Comparison of ENCODE assay signal across 17 cellular contexts in the genomic region with DNA sequence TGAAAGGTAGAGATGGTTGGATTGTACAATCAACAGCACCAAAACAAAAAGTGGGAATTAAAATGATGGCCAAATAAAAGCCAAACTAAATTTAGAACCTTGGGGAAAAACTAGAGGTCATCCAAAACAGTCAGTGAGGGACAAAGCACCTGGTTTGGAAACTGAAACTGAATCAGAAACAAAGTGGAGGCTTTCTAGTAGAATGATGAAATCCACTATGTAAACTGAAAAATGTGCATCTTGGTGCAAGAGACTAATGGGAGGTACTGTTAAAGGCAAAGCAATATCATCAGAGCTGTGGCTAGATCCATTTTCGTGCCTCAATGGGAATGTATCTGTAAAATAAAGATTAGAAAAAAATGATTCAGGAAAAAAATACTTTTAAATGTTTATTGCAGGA.
DNase-seq lines count a peak whose midpoint lies in the region; ATAC-seq and TF ChIP-seq lines count a peak whose summit lies in the region.
"Had no signal": no experiment of that assay in that cellular context is flagged by ENCODE, and none has a peak within 500 bp of the region (broad histone marks: within the 10 kb centered on the region; RNA-seq: fewer than 3 reads in every experiment).

No MANE protein-coding gene starts in this region.

- H3K27me3 ChIP-seq in DND-41 (ENCODE audit: insufficient read depth, low read length, poor library complexity) (no peaks in the 10 kb centered on the region), PC-9 (ENCODE audit: insufficient read depth, low read depth) (no peaks in the 10 kb centered on the region), SK-N-SH (ENCODE audit: insufficient read depth) (no peaks in the 10 kb centered on the region), suprapubic skin (no peaks in the 10 kb centered on the region)
- H3K27me3 ChIP-seq: esophagus squamous epithelium, stomach had no signal

- H3K9me2 ChIP-seq in PC-9 (ENCODE audit: insufficient read depth): no peaks in the 10 kb centered on the region
- no peaks in the 10 kb centered on the region for H3K9me2 ChIP-seq in SK-N-SH

- no peaks in the 10 kb centered on the region for H3K9me3 ChIP-seq in DND-41 (ENCODE audit: insufficient read depth, low read length, severe bottlenecking)
- no peaks in the 10 kb centered on the region for H3K9me3 ChIP-seq in PC-9 (ENCODE audit: insufficient read depth, low read depth)
- no peaks in the 10 kb centered on the region for H3K9me3 ChIP-seq in SK-N-SH
- no peaks in the 10 kb centered on the region for H3K9me3 ChIP-seq in suprapubic skin
- H3K9me3 ChIP-seq: esophagus squamous epithelium, stomach had no signal

- no peak for TF ChIP-seq CTCF in DND-41 (IDR thresholded peaks at IDR 0.05; ENCODE audit: borderline replicate concordance, extremely low read depth, low read length, poor library complexity, severe bottlenecking)
- no peak for TF ChIP-seq CTCF in PC-9 (conservative IDR thresholded peaks at IDR 0.05)
- TF ChIP-seq CTCF in SK-N-SH (IDR thresholded peaks at IDR 0.05): no peak
- no peak for TF ChIP-seq CTCF in suprapubic skin (IDR thresholded peaks at IDR 0.05)

- H3K4me1 ChIP-seq in DND-41 (ENCODE audit: insufficient read depth, low read length) (no peaks in the 10 kb centered on the region), PC-9 (replicated peaks; ENCODE audit: insufficient read depth) (no peaks in the 10 kb centered on the region), SK-N-SH (ENCODE audit: control insufficient read depth in 1 of 2, insufficient read depth in 2 of 2, low read depth in 1 of 2, low read length in 1 of 2) (no peaks in the 10 kb centered on the region), suprapubic skin (no peaks in the 10 kb centered on the region)
- H3K4me1 ChIP-seq: esophagus squamous epithelium, parathyroid adenoma, stomach had no signal

- H4K20me1 ChIP-seq in DND-41 (ENCODE audit: insufficient read depth, low read length) (no peaks in the 10 kb centered on the region), PC-9 (ENCODE audit: insufficient read depth) (no peaks in the 10 kb centered on the region), SK-N-SH (ENCODE audit: insufficient read depth) (no peaks in the 10 kb centered on the region)

- TF ChIP-seq EP300 in SK-N-SH (IDR thresholded peaks at IDR 0.05; ENCODE audit: borderline replicate concordance in 1 of 2, low read depth in 1 of 2, low read length in 1 of 2): no peak
- TF ChIP-seq EP300 in suprapubic skin (IDR thresholded peaks at IDR 0.05): no peak

- POLR2A ChIA-PET in PC-9 (lab: Charles Lee; ENCODE audit: unreplicated experiment): no interaction called here
- POLR2A ChIA-PET in SK-N-SH (lab: Yijun Ruan, JAX): no interaction called here

- BruUV-seq in PC-9 (replicated peaks; lab: Mats Ljungman, UMichigan): no TSS peak

- intact Hi-C loops in PC-9 (cut with micrococcal nuclease; ENCODE audit: unreplicated experiment): no loop called here

- no peak overlapping the region for H3K4me2 ChIP-seq in DND-41 (ENCODE audit: insufficient read depth, low read length)
- 0 out of 2 replicates have a peak overlapping the region, but pooled peaks have one; percentile 26 for H3K4me2 ChIP-seq in PC-9
- no peak overlapping the region for H3K4me2 ChIP-seq in SK-N-SH
- H3K4me2 ChIP-seq: smooth muscle cell had no signal

- 18% methylated on average over 1 of the region's 1 CpG for WGBS in SK-N-SH (ENCODE audit: low lambda C conversion rate)
- WGBS in suprapubic skin: 81% methylated on average over 1 of the region's 1 CpG

- no peak for TF ChIP-seq RAD21 in SK-N-SH (IDR thresholded peaks at IDR 0.05; ENCODE audit: low read length)

- H3K79me2 ChIP-seq in DND-41 (ENCODE audit: insufficient read depth, low read length): no peaks in the 10 kb centered on the region
- no peaks in the 10 kb centered on the region for H3K79me2 ChIP-seq in PC-9 (ENCODE audit: low read depth)
- no peaks in the 10 kb centered on the region for H3K79me2 ChIP-seq in SK-N-SH (ENCODE audit: insufficient read depth)
- H3K79me2 ChIP-seq: parathyroid adenoma had no signal

- DNase-seq in DND-41 (no peak), PC-9 (no peak), NCI-H146 treated with DMSO at 0.1 percent for 48 hours (lab: John Stamatoyannopoulos, UW; ENCODE audit: unreplicated experiment) (no peak), SK-N-SH (no peak), suprapubic skin (ENCODE audit: low spot score in 2 of 2) (no peak)
- DNase-seq: activated gamma-delta T cell, esophagus squamous epithelium, KG1, kidney glomerular epithelial cell, NCI-H1436 treated with DMSO at 0.1 percent for 48 hours, NCI-H510A, stomach had no signal

- ATAC-seq in DND-41 (ENCODE audit: insufficient read depth, low read depth): peak; percentile 55; the same call in 2 of the 3 replicates
- ATAC-seq in GM19395 (IDR thresholded peaks at IDR 0.05; ENCODE audit: unreplicated experiment): peak; percentile 92
- peak; percentile 69 for ATAC-seq in HG02970 (IDR thresholded peaks at IDR 0.05; ENCODE audit: low FRiP score, unreplicated experiment)
- ATAC-seq in HG03135 (IDR thresholded peaks at IDR 0.05; ENCODE audit: unreplicated experiment): no peak

- H2AFZ ChIP-seq in DND-41 (ENCODE audit: low read depth, low read length) (no peak overlapping the region), PC-9 (0 out of 2 replicates have a peak overlapping the region, but pooled peaks have one; percentile 50), SK-N-SH (ENCODE audit: low read depth) (no peak overlapping the region)
- H2AFZ ChIP-seq: parathyroid adenoma had no signal

- H3K27ac ChIP-seq in DND-41 (ENCODE audit: low read length) (no peak overlapping the region), PC-9 (no peak overlapping the region), SK-N-SH (ENCODE audit: low read depth in 2 of 2, low read length in 1 of 2) (no peak overlapping the region), suprapubic skin (no peak overlapping the region)
- H3K27ac ChIP-seq: esophagus squamous epithelium, parathyroid adenoma, stomach had no signal

- H3K4me3 ChIP-seq in DND-41 (ENCODE audit: low read depth in 1 of 2, low read length in 2 of 2) (no peak overlapping the region), PC-9 (no peak overlapping the region), SK-N-SH (ENCODE audit: low read depth in 2 of 2, low read length in 1 of 2) (no peak overlapping the region), suprapubic skin (no peak overlapping the region)
- H3K4me3 ChIP-seq: esophagus squamous epithelium, smooth muscle cell, stomach had no signal

- TF ChIP-seq POLR2A in suprapubic skin (IDR thresholded peaks at IDR 0.05): no peak

- H3K9ac ChIP-seq in DND-41 (ENCODE audit: low read depth, low read length) (no peak overlapping the region), SK-N-SH (no peak overlapping the region)
- H3K9ac ChIP-seq: parathyroid adenoma had no signal

- H3K36me3 ChIP-seq in DND-41 (ENCODE audit: insufficient read depth, low read length): no peaks in the 10 kb centered on the region
- H3K36me3 ChIP-seq in PC-9 (ENCODE audit: low read depth): no peaks in the 10 kb centered on the region
- no peaks in the 10 kb centered on the region for H3K36me3 ChIP-seq in SK-N-SH (replicated peaks in 1 of 2; ENCODE audit: control insufficient read depth in 1 of 2, insufficient read depth in 2 of 2, low read length in 1 of 2)
- no peaks in the 10 kb centered on the region for H3K36me3 ChIP-seq in suprapubic skin
- H3K36me3 ChIP-seq: esophagus squamous epithelium, stomach had no signal

- CTCF ChIA-PET in PC-9 (lab: Charles Lee): no interaction called here
- CTCF ChIA-PET in SK-N-SH (lab: Yijun Ruan, JAX): no interaction called here

- H3F3A ChIP-seq in PC-9 (ENCODE audit: insufficient read depth, low read depth) (no peaks in the 10 kb centered on the region), SK-N-SH (replicated peaks; ENCODE audit: insufficient read depth) (no peaks in the 10 kb centered on the region)

TF ChIP-seq in SK-N-SH, 30 proteins besides CTCF, POLR2A, EP300 and RAD21:
- no peak for TF ChIP-seq ELF1 (IDR thresholded peaks at IDR 0.05)
- TF ChIP-seq, protein P1, sequence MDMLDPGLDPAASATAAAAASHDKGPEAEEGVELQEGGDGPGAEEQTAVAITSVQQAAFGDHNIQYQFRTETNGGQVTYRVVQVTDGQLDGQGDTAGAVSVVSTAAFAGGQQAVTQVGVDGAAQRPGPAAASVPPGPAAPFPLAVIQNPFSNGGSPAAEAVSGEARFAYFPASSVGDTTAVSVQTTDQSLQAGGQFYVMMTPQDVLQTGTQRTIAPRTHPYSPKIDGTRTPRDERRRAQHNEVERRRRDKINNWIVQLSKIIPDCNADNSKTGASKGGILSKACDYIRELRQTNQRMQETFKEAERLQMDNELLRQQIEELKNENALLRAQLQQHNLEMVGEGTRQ (IDR thresholded peaks at IDR 0.05; ENCODE audit: borderline replicate concordance, low read depth, low read length): no peak
- TF ChIP-seq JUND (IDR thresholded peaks at IDR 0.05): no peak
- TF ChIP-seq MEF2A (IDR thresholded peaks at IDR 0.05; ENCODE audit: borderline replicate concordance, low read depth): no peak
- TF ChIP-seq FOSL2 (IDR thresholded peaks at IDR 0.05; ENCODE audit: borderline replicate concordance, low read depth): no peak
- TF ChIP-seq, protein P2, sequence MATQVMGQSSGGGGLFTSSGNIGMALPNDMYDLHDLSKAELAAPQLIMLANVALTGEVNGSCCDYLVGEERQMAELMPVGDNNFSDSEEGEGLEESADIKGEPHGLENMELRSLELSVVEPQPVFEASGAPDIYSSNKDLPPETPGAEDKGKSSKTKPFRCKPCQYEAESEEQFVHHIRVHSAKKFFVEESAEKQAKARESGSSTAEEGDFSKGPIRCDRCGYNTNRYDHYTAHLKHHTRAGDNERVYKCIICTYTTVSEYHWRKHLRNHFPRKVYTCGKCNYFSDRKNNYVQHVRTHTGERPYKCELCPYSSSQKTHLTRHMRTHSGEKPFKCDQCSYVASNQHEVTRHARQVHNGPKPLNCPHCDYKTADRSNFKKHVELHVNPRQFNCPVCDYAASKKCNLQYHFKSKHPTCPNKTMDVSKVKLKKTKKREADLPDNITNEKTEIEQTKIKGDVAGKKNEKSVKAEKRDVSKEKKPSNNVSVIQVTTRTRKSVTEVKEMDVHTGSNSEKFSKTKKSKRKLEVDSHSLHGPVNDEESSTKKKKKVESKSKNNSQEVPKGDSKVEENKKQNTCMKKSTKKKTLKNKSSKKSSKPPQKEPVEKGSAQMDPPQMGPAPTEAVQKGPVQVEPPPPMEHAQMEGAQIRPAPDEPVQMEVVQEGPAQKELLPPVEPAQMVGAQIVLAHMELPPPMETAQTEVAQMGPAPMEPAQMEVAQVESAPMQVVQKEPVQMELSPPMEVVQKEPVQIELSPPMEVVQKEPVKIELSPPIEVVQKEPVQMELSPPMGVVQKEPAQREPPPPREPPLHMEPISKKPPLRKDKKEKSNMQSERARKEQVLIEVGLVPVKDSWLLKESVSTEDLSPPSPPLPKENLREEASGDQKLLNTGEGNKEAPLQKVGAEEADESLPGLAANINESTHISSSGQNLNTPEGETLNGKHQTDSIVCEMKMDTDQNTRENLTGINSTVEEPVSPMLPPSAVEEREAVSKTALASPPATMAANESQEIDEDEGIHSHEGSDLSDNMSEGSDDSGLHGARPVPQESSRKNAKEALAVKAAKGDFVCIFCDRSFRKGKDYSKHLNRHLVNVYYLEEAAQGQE (IDR thresholded peaks at IDR 0.05; ENCODE audit: low read depth, low read length): no peak
- TF ChIP-seq RCOR1 (IDR thresholded peaks at IDR 0.05; ENCODE audit: low read length): no peak
